Comparison of ENCODE assay signal across 16 cellular contexts in genomic region chr18:73119574-73119973, GRCh38.
"Had no signal": no experiment of that assay in that cellular context is flagged by ENCODE, and none has a peak within 500 bp of the region (broad histone marks: within the 10 kb centered on the region; RNA-seq: fewer than 3 reads in every experiment).

No MANE protein-coding gene starts in this region.

- H3K4me3 Mint-ChIP-seq: activated CD8-positive, alpha-beta T cell treated with anti-CD3 and anti-CD28 coated beads, Interleukin-2, amount 10 ng/mL, durations not matched to agents 7 days and 5 days; activated naive CD4-positive, alpha-beta T cell treated with anti-CD3 and anti-CD28 coated beads, Interleukin-2, amount 10 ng/mL, durations not matched to agents 7 days and 5 days; activated T-helper 1 cell treated with anti-CD3 and anti-CD28 coated beads, Interleukin-12 subunit alpha, Interleukin-12 subunit beta, Interleukin-2, Interleukin-4 antibody, amounts not matched to agents 30 ng/mL and 10 ng/mL and 1 ng/mL, durations not matched to agents 14 hours and 24 hours and 36 hours; naive thymus-derived CD4-positive, alpha-beta T cell had no signal

- DNase-seq: activated CD4-positive, alpha-beta T cell treated with anti-CD3 and anti-CD28 coated beads for 4 hours; activated CD8-positive, alpha-beta memory T cell treated with anti-CD3 and anti-CD28 coated beads, Interleukin-2, amount 50 U/mL, for 48 hours; activated CD8-positive, alpha-beta T cell treated with anti-CD3 and anti-CD28 coated beads, Interleukin-2, amount 10 ng/mL, durations not matched to agents 7 days and 5 days; activated naive CD4-positive, alpha-beta T cell treated with anti-CD3 and anti-CD28 coated beads, Interleukin-2, amount 10 ng/mL, durations not matched to agents 7 days and 5 days; adrenal gland; caudate nucleus; cortex of kidney; effector CD8-positive, alpha-beta T cell; heart left ventricle; left colon; naive thymus-derived CD4-positive, alpha-beta T cell had no signal

- H3K4me1 ChIP-seq: adrenal gland, heart left ventricle had no signal

- ATAC-seq: activated CD8-positive, alpha-beta T cell treated with anti-CD3 and anti-CD28 coated beads, Interleukin-2, amount 10 ng/mL, durations not matched to agents 7 days and 5 days; heart left ventricle; left colon; naive thymus-derived CD4-positive, alpha-beta T cell had no signal

- H3K27me3 ChIP-seq: adrenal gland, heart left ventricle, neutrophil had no signal

- H3K4me1 Mint-ChIP-seq: activated naive CD4-positive, alpha-beta T cell treated with anti-CD3 and anti-CD28 coated beads, Interleukin-2, amount 10 ng/mL, durations not matched to agents 7 days and 5 days; naive thymus-derived CD4-positive, alpha-beta T cell had no signal

- H3K9me3 Mint-ChIP-seq: activated naive CD4-positive, alpha-beta T cell treated with anti-CD3 and anti-CD28 coated beads, Interleukin-2, amount 10 ng/mL, durations not matched to agents 7 days and 5 days; activated T-helper 1 cell treated with anti-CD3 and anti-CD28 coated beads, Interleukin-12 subunit alpha, Interleukin-12 subunit beta, Interleukin-2, Interleukin-4 antibody, amounts not matched to agents 30 ng/mL and 10 ng/mL and 1 ng/mL, durations not matched to agents 14 hours and 24 hours and 36 hours had no signal

- H3K27ac ChIP-seq: adrenal gland, heart left ventricle, neutrophil, skin epidermis, VCaP had no signal

- H3K36me3 Mint-ChIP-seq: activated naive CD4-positive, alpha-beta T cell treated with anti-CD3 and anti-CD28 coated beads, Interleukin-2, amount 10 ng/mL, durations not matched to agents 7 days and 5 days; naive thymus-derived CD4-positive, alpha-beta T cell had no signal

- H3K27ac Mint-ChIP-seq: activated CD8-positive, alpha-beta T cell treated with anti-CD3 and anti-CD28 coated beads, Interleukin-2, amount 10 ng/mL, durations not matched to agents 7 days and 5 days; activated naive CD4-positive, alpha-beta T cell treated with anti-CD3 and anti-CD28 coated beads, Interleukin-2, amount 10 ng/mL, durations not matched to agents 7 days and 5 days; activated T-helper 1 cell treated with anti-CD3 and anti-CD28 coated beads, Interleukin-12 subunit alpha, Interleukin-12 subunit beta, Interleukin-2, Interleukin-4 antibody, amounts not matched to agents 30 ng/mL and 10 ng/mL and 1 ng/mL, durations not matched to agents 14 hours and 24 hours and 36 hours; naive thymus-derived CD4-positive, alpha-beta T cell had no signal

- H3K36me3 ChIP-seq: adrenal gland, heart left ventricle, neutrophil had no signal

- H3K27me3 Mint-ChIP-seq: activated naive CD4-positive, alpha-beta T cell treated with anti-CD3 and anti-CD28 coated beads, Interleukin-2, amount 10 ng/mL, durations not matched to agents 7 days and 5 days; naive thymus-derived CD4-positive, alpha-beta T cell had no signal

- H3K9me3 ChIP-seq: adrenal gland, heart left ventricle, neutrophil had no signal

- H3K4me3 ChIP-seq: adrenal gland, heart left ventricle, lung, skin epidermis had no signal
